1 cellular context compared by ENCODE assay signal in the genomic region with DNA sequence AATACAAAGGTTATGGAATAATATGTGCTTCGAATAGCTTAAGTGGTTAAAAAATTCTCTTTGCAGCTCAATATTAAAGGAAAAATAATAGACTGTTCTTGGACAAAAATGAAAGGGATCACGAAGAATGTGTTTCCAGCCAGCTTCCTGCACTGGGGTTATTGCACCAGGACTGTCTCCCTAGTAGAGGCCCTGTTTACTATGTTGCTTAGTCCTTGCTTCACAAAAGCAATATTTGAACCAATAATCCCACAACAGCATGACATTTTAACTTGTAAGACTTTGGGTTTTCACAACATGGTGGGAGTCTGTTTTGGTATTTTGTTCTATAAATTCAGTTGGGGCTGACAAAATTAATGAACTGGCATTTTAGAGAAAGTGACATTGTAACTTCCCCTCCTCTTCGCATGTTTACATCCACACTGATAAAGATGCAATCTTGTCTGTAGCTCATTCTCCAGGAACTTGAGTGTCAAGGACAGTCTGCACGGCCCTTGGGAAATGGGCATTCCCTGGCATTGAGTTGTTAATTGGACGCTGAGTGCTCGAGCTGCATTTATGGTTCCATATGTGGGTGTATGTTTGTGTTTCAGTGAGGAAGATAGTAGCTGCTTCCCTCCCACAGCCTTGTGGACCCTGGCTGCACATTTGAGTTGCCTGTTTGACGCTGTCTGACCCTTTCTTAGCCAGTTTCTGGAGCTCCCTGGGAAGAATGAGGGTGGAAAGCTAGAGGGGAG.
TF ChIP-seq lines count a peak whose summit lies in the region.

No MANE protein-coding gene starts in this region.

TF ChIP-seq in endothelial cell of umbilical vein, 7 proteins besides CTCF, POLR2A, EP300 and RAD21:
- TF ChIP-seq MYC (IDR thresholded peaks at IDR 0.05; ENCODE audit: low read depth, low read length) (no peak), JUN (IDR thresholded peaks at IDR 0.05; ENCODE audit: borderline replicate concordance, insufficient read depth, insufficient read length, low read depth) (no peak), EZH2 (IDR thresholded peaks at IDR 0.05; ENCODE audit: borderline replicate concordance, low read depth, low read length, severe bottlenecking) (no peak), POLR2AphosphoS5 (IDR thresholded peaks at IDR 0.05; ENCODE audit: insufficient read depth, low read depth, low read length) (no peak), GATA2 (IDR thresholded peaks at IDR 0.05; ENCODE audit: insufficient read depth, insufficient read length, low read depth, low read length) (no peak), FOS (IDR thresholded peaks at IDR 0.05; ENCODE audit: borderline replicate concordance, insufficient read depth, low read length) (no peak)
- TF ChIP-seq, protein P1, sequence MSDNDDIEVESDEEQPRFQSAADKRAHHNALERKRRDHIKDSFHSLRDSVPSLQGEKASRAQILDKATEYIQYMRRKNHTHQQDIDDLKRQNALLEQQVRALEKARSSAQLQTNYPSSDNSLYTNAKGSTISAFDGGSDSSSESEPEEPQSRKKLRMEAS (IDR thresholded peaks at IDR 0.05; ENCODE audit: insufficient read depth, insufficient read length), result no peak
TF ChIP-seq in endothelial cell of umbilical vein: peak in this region for 0.
